ENCODE assay signal across 13 cellular contexts in genomic region chr1:3279182-3279470, GRCh38.
"Had no signal": no experiment of that assay in that cellular context is flagged by ENCODE, and none has a peak within 500 bp of the region (broad histone marks: within the 10 kb centered on the region; RNA-seq: fewer than 3 reads in every experiment).

No MANE protein-coding gene starts in this region.

- H3K36me3 ChIP-seq: right lobe of liver, thoracic aorta had no signal

- H2AFZ ChIP-seq: parathyroid adenoma had no signal

- H3K27me3 ChIP-seq: right lobe of liver had no signal

- H3K27ac ChIP-seq: parathyroid adenoma, right lobe of liver had no signal

- H3K79me2 ChIP-seq: parathyroid adenoma had no signal

- H3K9me3 ChIP-seq: mucosa of descending colon, right lobe of liver, thoracic aorta had no signal

- H3K4me1 ChIP-seq: parathyroid adenoma, right lobe of liver had no signal

- ATAC-seq: mucosa of descending colon; natural killer cell treated with Interleukin-12 subunit alpha and Interleukin-12 subunit beta and Interleukin-15 and Interleukin-18, amount 100 ng/mL, for 72 hours; right lobe of liver; stimulated activated memory B cell treated with anti-CD40 and anti-IgM and Interleukin-4, amounts not matched to agents 10 μg/mL and 1 μg/mL and 100 μg/mL, for 72 hours had no signal

- H3K4me3 ChIP-seq: dorsolateral prefrontal cortex, lung, mucosa of descending colon, right lobe of liver, thoracic aorta had no signal

- DNase-seq: cerebellar nuclear complex; dorsolateral prefrontal cortex; effector CD4-positive, alpha-beta T cell; mucosa of descending colon; naive B cell; right lobe of liver; stimulated activated CD4-positive, alpha-beta T cell treated with anti-CD3 and anti-CD28 coated beads, Interleukin-2, amount 100 ng/mL, for 24 hours; stimulated activated CD4-positive, alpha-beta T cell treated with anti-CD3 and anti-CD28 coated beads, Interleukin-4, amount 100 ng/mL, for 4 hours had no signal
